ENCODE assay signal across 8 cellular contexts in the genomic region with DNA sequence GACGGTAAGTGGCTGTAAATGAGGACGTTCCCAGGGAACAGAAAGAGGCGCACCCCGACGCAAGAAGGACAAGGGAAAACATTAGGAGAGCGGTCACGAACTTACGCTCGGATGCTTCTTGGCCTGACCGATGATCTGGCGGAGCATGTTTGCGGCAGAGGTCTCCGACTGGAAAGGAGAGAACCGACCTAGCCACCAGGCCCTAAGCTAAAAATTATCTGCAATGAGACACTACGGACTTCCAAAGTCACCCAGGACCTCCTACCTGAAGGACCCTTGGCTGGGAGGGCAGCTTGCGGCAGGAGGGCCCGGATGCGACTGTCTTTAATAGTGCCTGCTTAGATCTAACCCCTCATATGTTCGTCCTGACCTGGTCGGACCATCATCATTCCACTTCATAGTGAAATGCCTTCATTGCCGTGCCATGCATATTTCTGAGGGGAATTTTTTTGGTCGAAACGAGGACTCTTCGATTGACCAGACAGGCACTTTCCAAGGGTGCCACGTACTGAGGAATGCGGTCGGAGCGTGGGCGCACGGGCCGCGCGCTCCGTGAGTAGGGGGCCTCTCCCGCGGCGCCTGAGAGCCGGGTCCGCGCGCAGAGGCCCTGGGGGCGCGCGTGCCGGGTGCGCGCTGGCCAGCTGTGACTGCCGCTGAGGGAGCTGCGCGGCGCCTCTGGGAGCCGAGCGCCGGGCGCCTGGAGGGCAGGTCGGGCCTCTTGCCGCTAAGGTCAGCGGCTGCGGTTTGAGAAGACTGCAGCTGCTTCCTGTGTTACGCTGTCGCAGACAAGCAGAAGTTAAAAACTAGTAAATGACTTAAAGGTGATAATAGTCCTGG. TPM values are rescaled to one million over a fixed set of nuclear protein-coding genes. Genes with fewer than 3 reads are reported as not detected.
DNase-seq lines count a peak whose midpoint lies in the region; ATAC-seq, FAIRE-seq and TF ChIP-seq lines count a peak whose summit lies in the region.

No MANE protein-coding gene starts in this region.

- H3K4me3 Mint-ChIP-seq in WTC11, result no peak overlapping the region

- H3K4me3 ChIP-seq in AG09309 (ENCODE audit: control insufficient read depth, low read depth, low read length), result peak overlapping the region; percentile 82

- POLR2A ChIA-PET in WTC11 (lab: Charles Lee), result interaction anchor here (0.6 to 2.1 kb wide), 7 partner anchors 9 to 197 kb away, joined by 3 to 21 read pairs (median 6); partner anchors contain the start of gene PHF14

- H3K9me3 Mint-ChIP-seq in WTC11, result no peaks in the 10 kb centered on the region

- FAIRE-seq in islet of Langerhans (lab: Jason Lieb, UNC), result peak; percentile 97

- peaks cover 24% of the 10 kb centered on the region for H3K4me1 Mint-ChIP-seq in WTC11

- CTCF ChIA-PET in WTC11 (lab: Charles Lee), result interaction anchor here (0.8 to 1.0 kb wide), 2 partner anchors 22 to 272 kb away, joined by 4 read pairs; no protein-coding TSS in a partner anchor

- H3K27ac Mint-ChIP-seq in WTC11, result no peak overlapping the region

- no peaks in the 10 kb centered on the region for H3K27me3 Mint-ChIP-seq in WTC11 (ENCODE audit: low read depth)

- TF ChIP-seq POLR2A in GM18951 (IDR thresholded peaks at IDR 0.05; ENCODE audit: extremely low read depth, insufficient read depth, insufficient read length), result peak; percentile 89

- DNase-seq in AG09309 (ENCODE audit: low read depth), result peak; percentile 85
- peak; percentile 94 for DNase-seq in NCI-H2227 (lab: John Stamatoyannopoulos, UW; ENCODE audit: unreplicated experiment)
- peak; percentile 76 for DNase-seq in WTC11 (ENCODE audit: low spot score)
- DNase-seq in central memory CD4-positive, alpha-beta T cell, result peak; percentile 90
- peak; percentile 71 to 73 for DNase-seq in stimulated activated CD4-positive, alpha-beta T cell treated with anti-CD3 and anti-CD28 coated beads, Interleukin-12 subunit alpha, Interleukin-12 subunit beta, amount 100 ng/mL, for 24 hours (ENCODE audit: low read depth in 2 of 2)

- in situ Hi-C loops in GM18951 (cut with MboI; ENCODE audit: low sequenced_read_pairs, unreplicated experiment), result no loop called here

- TF ChIP-seq CTCF in AG09309 (IDR thresholded peaks at IDR 0.05; ENCODE audit: control insufficient read depth, insufficient read depth, low read depth, low read length, missing control alignments) (no peak), WTC11 (IDR thresholded peaks at IDR 0.05) (no peak)

- peaks cover 38% of the 10 kb centered on the region for H3K36me3 Mint-ChIP-seq in WTC11

- ATAC-seq in HG03159 (IDR thresholded peaks at IDR 0.05; ENCODE audit: unreplicated experiment) (peak; percentile 90), WTC11 (peak; percentile 87)

TF ChIP-seq in WTC11, 78 proteins besides CTCF, POLR2A, EP300 and RAD21 (continues in another document):
- TF ChIP-seq PRRX2 (CRISPR knock-in tag; IDR thresholded peaks at IDR 0.05) (no peak), ZNF396 (CRISPR knock-in tag; IDR thresholded peaks at IDR 0.05; ENCODE audit: borderline replicate concordance) (0 out of 2 replicates have a peak, but pooled peaks have one; percentile 57), HMGA2 (CRISPR knock-in tag; IDR thresholded peaks at IDR 0.05) (no peak), TEAD1 (CRISPR knock-in tag; IDR thresholded peaks at IDR 0.05) (peak; percentile 79), NFATC4 (CRISPR knock-in tag; IDR thresholded peaks at IDR 0.05) (no peak), ETV6 (CRISPR knock-in tag; IDR thresholded peaks at IDR 0.05) (0 out of 2 replicates have a peak, but pooled peaks have one; percentile 71), NFE2L1 (CRISPR knock-in tag; IDR thresholded peaks at IDR 0.05) (peak; percentile 64; the same call in 1 of the 2 replicates), ZBTB43 (CRISPR knock-in tag; IDR thresholded peaks at IDR 0.05) (0 out of 2 replicates have a peak, but pooled peaks have one; percentile 68), FOXK1 (CRISPR knock-in tag; IDR thresholded peaks at IDR 0.05) (0 out of 2 replicates have a peak, but pooled peaks have one; percentile 57), GABPB1 (CRISPR knock-in tag; IDR thresholded peaks at IDR 0.05) (peak; percentile 77), ESRRA (CRISPR knock-in tag; IDR thresholded peaks at IDR 0.05; ENCODE audit: borderline replicate concordance) (peak; percentile 75), CREM (CRISPR knock-in tag; IDR thresholded peaks at IDR 0.05) (peak; percentile 65; the same call in 1 of the 2 replicates), ZSCAN18 (CRISPR knock-in tag; IDR thresholded peaks at IDR 0.05) (no peak)
- TF ChIP-seq, protein P1, sequence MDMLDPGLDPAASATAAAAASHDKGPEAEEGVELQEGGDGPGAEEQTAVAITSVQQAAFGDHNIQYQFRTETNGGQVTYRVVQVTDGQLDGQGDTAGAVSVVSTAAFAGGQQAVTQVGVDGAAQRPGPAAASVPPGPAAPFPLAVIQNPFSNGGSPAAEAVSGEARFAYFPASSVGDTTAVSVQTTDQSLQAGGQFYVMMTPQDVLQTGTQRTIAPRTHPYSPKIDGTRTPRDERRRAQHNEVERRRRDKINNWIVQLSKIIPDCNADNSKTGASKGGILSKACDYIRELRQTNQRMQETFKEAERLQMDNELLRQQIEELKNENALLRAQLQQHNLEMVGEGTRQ (CRISPR knock-in tag; IDR thresholded peaks at IDR 0.05), result no peak
- TF ChIP-seq, protein P2, sequence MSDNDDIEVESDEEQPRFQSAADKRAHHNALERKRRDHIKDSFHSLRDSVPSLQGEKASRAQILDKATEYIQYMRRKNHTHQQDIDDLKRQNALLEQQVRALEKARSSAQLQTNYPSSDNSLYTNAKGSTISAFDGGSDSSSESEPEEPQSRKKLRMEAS (CRISPR knock-in tag; IDR thresholded peaks at IDR 0.05), result peak; percentile 54
- TF ChIP-seq, protein P3, sequence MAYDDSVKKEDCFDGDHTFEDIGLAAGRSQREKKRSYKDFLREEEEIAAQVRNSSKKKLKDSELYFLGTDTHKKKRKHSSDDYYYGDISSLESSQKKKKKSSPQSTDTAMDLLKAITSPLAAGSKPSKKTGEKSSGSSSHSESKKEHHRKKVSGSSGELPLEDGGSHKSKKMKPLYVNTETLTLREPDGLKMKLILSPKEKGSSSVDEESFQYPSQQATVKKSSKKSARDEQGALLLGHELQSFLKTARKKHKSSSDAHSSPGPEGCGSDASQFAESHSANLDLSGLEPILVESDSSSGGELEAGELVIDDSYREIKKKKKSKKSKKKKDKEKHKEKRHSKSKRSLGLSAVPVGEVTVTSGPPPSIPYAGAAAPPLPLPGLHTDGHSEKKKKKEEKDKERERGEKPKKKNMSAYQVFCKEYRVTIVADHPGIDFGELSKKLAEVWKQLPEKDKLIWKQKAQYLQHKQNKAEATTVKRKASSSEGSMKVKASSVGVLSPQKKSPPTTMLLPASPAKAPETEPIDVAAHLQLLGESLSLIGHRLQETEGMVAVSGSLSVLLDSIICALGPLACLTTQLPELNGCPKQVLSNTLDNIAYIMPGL (CRISPR knock-in tag; IDR thresholded peaks at IDR 0.05), result peak; percentile 54; the same call in 1 of the 2 replicates
- TF ChIP-seq, protein P4, sequence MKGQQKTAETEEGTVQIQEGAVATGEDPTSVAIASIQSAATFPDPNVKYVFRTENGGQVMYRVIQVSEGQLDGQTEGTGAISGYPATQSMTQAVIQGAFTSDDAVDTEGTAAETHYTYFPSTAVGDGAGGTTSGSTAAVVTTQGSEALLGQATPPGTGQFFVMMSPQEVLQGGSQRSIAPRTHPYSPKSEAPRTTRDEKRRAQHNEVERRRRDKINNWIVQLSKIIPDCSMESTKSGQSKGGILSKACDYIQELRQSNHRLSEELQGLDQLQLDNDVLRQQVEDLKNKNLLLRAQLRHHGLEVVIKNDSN (CRISPR knock-in tag; IDR thresholded peaks at IDR 0.05), result 0 out of 2 replicates have a peak, but pooled peaks have one; percentile 23
- TF ChIP-seq, protein P5, sequence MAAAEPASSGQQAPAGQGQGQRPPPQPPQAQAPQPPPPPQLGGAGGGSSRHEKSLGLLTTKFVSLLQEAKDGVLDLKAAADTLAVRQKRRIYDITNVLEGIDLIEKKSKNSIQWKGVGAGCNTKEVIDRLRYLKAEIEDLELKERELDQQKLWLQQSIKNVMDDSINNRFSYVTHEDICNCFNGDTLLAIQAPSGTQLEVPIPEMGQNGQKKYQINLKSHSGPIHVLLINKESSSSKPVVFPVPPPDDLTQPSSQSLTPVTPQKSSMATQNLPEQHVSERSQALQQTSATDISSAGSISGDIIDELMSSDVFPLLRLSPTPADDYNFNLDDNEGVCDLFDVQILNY (CRISPR knock-in tag; IDR thresholded peaks at IDR 0.05), result peak; percentile 70; the same call in 1 of the 2 replicates

RNA-seq across cellular contexts. Expression of gene PHF14, which starts 33.5 kb away (rescaled TPM):
- 47.7 to 49.9 TPM (median 48.6 TPM) in 3 replicates for total RNA-seq in WTC11 (2021)

Comparison
In these comparisons a context has a peak if more than half of its experiments do, and no peak if none do; other contexts are left out.
1. Peak in every context shown above with its lines: DNase-seq, ATAC-seq and H3K4me3 ChIP-seq.